In genomic region chr17:78933025-78933958, GRCh38 we compare ENCODE assay signal across 8 cellular contexts. TPM values are rescaled to one million over a fixed set of nuclear protein-coding genes. Genes with fewer than 3 reads are reported as not detected.
DNase-seq lines count a peak whose midpoint lies in the region.

No MANE protein-coding gene starts in this region.

- H3K36me3 Mint-ChIP-seq in activated naive CD4-positive, alpha-beta T cell treated with anti-CD3 and anti-CD28 coated beads for 36 hours (ENCODE audit: low read depth) = no peaks in the 10 kb centered on the region
- H3K36me3 Mint-ChIP-seq in activated T-helper 2 cell treated with anti-CD3 and anti-CD28 coated beads, Interferon-gamma antibody, Interleukin-2, Interleukin-4, amounts not matched to agents 10 μg/mL and 5 μg/mL and 100 μg/mL, durations not matched to agents 14 hours and 24 hours and 36 hours (ENCODE audit: low read depth) = no peaks in the 10 kb centered on the region

- no peaks in the 10 kb centered on the region for H3K27me3 ChIP-seq in rectal smooth muscle tissue (ENCODE audit: control insufficient read depth, insufficient read depth, low read length)

- no peaks in the 10 kb centered on the region for H3K27me3 Mint-ChIP-seq in activated naive CD4-positive, alpha-beta T cell treated with anti-CD3 and anti-CD28 coated beads for 36 hours (ENCODE audit: low read depth)
- H3K27me3 Mint-ChIP-seq in activated T-helper 2 cell treated with anti-CD3 and anti-CD28 coated beads, Interferon-gamma antibody, Interleukin-2, Interleukin-4, amounts not matched to agents 10 μg/mL and 5 μg/mL and 100 μg/mL, durations not matched to agents 14 hours and 24 hours and 36 hours (ENCODE audit: low read depth) = peaks cover 5% of the 10 kb centered on the region

- H3K4me1 Mint-ChIP-seq in activated naive CD4-positive, alpha-beta T cell treated with anti-CD3 and anti-CD28 coated beads for 36 hours (ENCODE audit: low read depth) = no peaks in the 10 kb centered on the region
- H3K4me1 Mint-ChIP-seq in activated T-helper 2 cell treated with anti-CD3 and anti-CD28 coated beads, Interferon-gamma antibody, Interleukin-2, Interleukin-4, amounts not matched to agents 10 μg/mL and 5 μg/mL and 100 μg/mL, durations not matched to agents 14 hours and 24 hours and 36 hours (ENCODE audit: low read depth) = peaks cover 3% of the 10 kb centered on the region

- H3K9me3 Mint-ChIP-seq in activated naive CD4-positive, alpha-beta T cell treated with anti-CD3 and anti-CD28 coated beads for 36 hours = no peaks in the 10 kb centered on the region
- H3K9me3 Mint-ChIP-seq in activated T-helper 2 cell treated with anti-CD3 and anti-CD28 coated beads, Interferon-gamma antibody, Interleukin-2, Interleukin-4, amounts not matched to agents 10 μg/mL and 5 μg/mL and 100 μg/mL, durations not matched to agents 14 hours and 24 hours and 36 hours = no peaks in the 10 kb centered on the region

- intact Hi-C loops in activated naive CD4-positive, alpha-beta T cell treated with anti-CD3 and anti-CD28 coated beads for 36 hours (cut with micrococcal nuclease) = no loop called here
- intact Hi-C loops in activated T-helper 2 cell treated with anti-CD3 and anti-CD28 coated beads, Interferon-gamma antibody, Interleukin-2, Interleukin-4, amounts not matched to agents 10 μg/mL and 5 μg/mL and 100 μg/mL, durations not matched to agents 14 hours and 24 hours and 36 hours (cut with micrococcal nuclease) = no loop called here

- H3K9ac ChIP-seq in rectal smooth muscle tissue (ENCODE audit: low read length) = no peak overlapping the region

- H3K36me3 ChIP-seq in rectal smooth muscle tissue (ENCODE audit: control insufficient read depth, insufficient read depth, low read length) = no peaks in the 10 kb centered on the region

- no peak overlapping the region for H3K4me3 Mint-ChIP-seq in activated naive CD4-positive, alpha-beta T cell treated with anti-CD3 and anti-CD28 coated beads for 36 hours
- H3K4me3 Mint-ChIP-seq in activated T-helper 2 cell treated with anti-CD3 and anti-CD28 coated beads, Interferon-gamma antibody, Interleukin-2, Interleukin-4, amounts not matched to agents 10 μg/mL and 5 μg/mL and 100 μg/mL, durations not matched to agents 14 hours and 24 hours and 36 hours (ENCODE audit: low read depth) = peak overlapping the region; percentile 32

- peak overlapping the region; percentile 42 for H3K4me3 ChIP-seq in rectal smooth muscle tissue (ENCODE audit: low read length)

- peaks cover 25% of the 10 kb centered on the region for H3K4me1 ChIP-seq in rectal smooth muscle tissue (ENCODE audit: control insufficient read depth, insufficient read depth, low read length)

- no peak overlapping the region for H3K27ac Mint-ChIP-seq in activated naive CD4-positive, alpha-beta T cell treated with anti-CD3 and anti-CD28 coated beads for 36 hours
- peak overlapping the region; percentile 79 for H3K27ac Mint-ChIP-seq in activated T-helper 2 cell treated with anti-CD3 and anti-CD28 coated beads, Interferon-gamma antibody, Interleukin-2, Interleukin-4, amounts not matched to agents 10 μg/mL and 5 μg/mL and 100 μg/mL, durations not matched to agents 14 hours and 24 hours and 36 hours

- DNase-seq in activated naive CD4-positive, alpha-beta T cell treated with anti-CD3 and anti-CD28 coated beads for 36 hours = peak; percentile 47
- no peak for DNase-seq in activated naive CD4-positive, alpha-beta T cell (lab: John Stamatoyannopoulos, UW)
- peak; percentile 11 for DNase-seq in NOMO-1 treated with dmso at 0.1 percent for 144 hours (lab: John Stamatoyannopoulos, UW; ENCODE audit: unreplicated experiment)
- DNase-seq in activated T-helper 2 cell treated with anti-CD3 and anti-CD28 coated beads, Interferon-gamma antibody, Interleukin-2, Interleukin-4, amounts not matched to agents 10 μg/mL and 5 μg/mL and 100 μg/mL, durations not matched to agents 14 hours and 24 hours and 36 hours (ENCODE audit: low spot score) = peak; percentile 30
- DNase-seq in foreskin melanocyte = peak; percentile 68
- DNase-seq in effector CD8-positive, alpha-beta T cell (lab: John Stamatoyannopoulos, UW) = no peak
- no peak for DNase-seq in SK-N-DZ (ENCODE audit: low spot score)

- peak overlapping the region; percentile 95 for H3K27ac ChIP-seq in rectal smooth muscle tissue (ENCODE audit: low read depth, low read length)

- CTCF ChIA-PET in activated naive CD4-positive, alpha-beta T cell treated with anti-CD3 and anti-CD28 coated beads for 36 hours (lab: Charles Lee) = no interaction called here

RNA-seq across cellular contexts. Expression of gene TIMP2, which starts 8.1 kb away (rescaled TPM):
- total RNA-seq in activated naive CD4-positive, alpha-beta T cell treated with anti-CD3 and anti-CD28 coated beads for 36 hours = under 1 TPM; 0.35 to 0.43 TPM
- total RNA-seq in activated T-helper 2 cell treated with anti-CD3 and anti-CD28 coated beads, Interferon-gamma antibody, Interleukin-2, Interleukin-4, amounts not matched to agents 10 μg/mL and 5 μg/mL and 100 μg/mL, durations not matched to agents 14 hours and 24 hours and 36 hours = 0.71 and 0.84 TPM in 2 replicates
- 82.7 and 89.1 TPM in 2 replicates for polyA plus RNA-seq in SK-N-DZ (2014; cell fraction: cytosol; rRNA removed)
- 32.9 and 40.2 TPM in 2 replicates for polyA plus RNA-seq in SK-N-DZ (2014; cell fraction: nucleus; rRNA removed)

RNA-seq across cellular contexts. Expression of gene CEP295NL, which starts 30.3 kb away (rescaled TPM):
- total RNA-seq in activated naive CD4-positive, alpha-beta T cell treated with anti-CD3 and anti-CD28 coated beads for 36 hours = not detected
- not detected in 2 replicates for total RNA-seq in activated T-helper 2 cell treated with anti-CD3 and anti-CD28 coated beads, Interferon-gamma antibody, Interleukin-2, Interleukin-4, amounts not matched to agents 10 μg/mL and 5 μg/mL and 100 μg/mL, durations not matched to agents 14 hours and 24 hours and 36 hours
- not detected in 2 replicates for polyA plus RNA-seq in SK-N-DZ (2014; cell fraction: cytosol; rRNA removed)
- polyA plus RNA-seq in SK-N-DZ (2014; cell fraction: nucleus; rRNA removed) = 0.36 TPM in 1 of 2 replicates, not detected in the other

RNA-seq across cellular contexts. Expression of gene LGALS3BP, which starts 46.4 kb away (rescaled TPM):
- total RNA-seq in activated naive CD4-positive, alpha-beta T cell treated with anti-CD3 and anti-CD28 coated beads for 36 hours = 10 to 100 TPM; 59.9 to 65.4 TPM
- 57.5 and 59.3 TPM in 2 replicates for total RNA-seq in activated T-helper 2 cell treated with anti-CD3 and anti-CD28 coated beads, Interferon-gamma antibody, Interleukin-2, Interleukin-4, amounts not matched to agents 10 μg/mL and 5 μg/mL and 100 μg/mL, durations not matched to agents 14 hours and 24 hours and 36 hours
- polyA plus RNA-seq in SK-N-DZ (2014; cell fraction: cytosol; rRNA removed) = 32.5 and 46.0 TPM in 2 replicates
- 37.6 and 66.3 TPM in 2 replicates for polyA plus RNA-seq in SK-N-DZ (2014; cell fraction: nucleus; rRNA removed)

Comparison
In these comparisons a context has a peak if more than half of its experiments do, and no peak if none do; other contexts are left out.
1. DNase-seq: peak in activated naive CD4-positive, alpha-beta T cell treated with anti-CD3 and anti-CD28 coated beads for 36 hours (single experiment), NOMO-1 treated with dmso at 0.1 percent for 144 hours (single experiment), activated T-helper 2 cell treated with anti-CD3 and anti-CD28 coated beads, Interferon-gamma antibody, Interleukin-2, Interleukin-4, amounts not matched to agents 10 μg/mL and 5 μg/mL and 100 μg/mL, durations not matched to agents 14 hours and 24 hours and 36 hours (single experiment) and foreskin melanocyte (single experiment); none in activated naive CD4-positive, alpha-beta T cell (0 of 4), effector CD8-positive, alpha-beta T cell (single experiment) and SK-N-DZ (single experiment).